In the genomic region with DNA sequence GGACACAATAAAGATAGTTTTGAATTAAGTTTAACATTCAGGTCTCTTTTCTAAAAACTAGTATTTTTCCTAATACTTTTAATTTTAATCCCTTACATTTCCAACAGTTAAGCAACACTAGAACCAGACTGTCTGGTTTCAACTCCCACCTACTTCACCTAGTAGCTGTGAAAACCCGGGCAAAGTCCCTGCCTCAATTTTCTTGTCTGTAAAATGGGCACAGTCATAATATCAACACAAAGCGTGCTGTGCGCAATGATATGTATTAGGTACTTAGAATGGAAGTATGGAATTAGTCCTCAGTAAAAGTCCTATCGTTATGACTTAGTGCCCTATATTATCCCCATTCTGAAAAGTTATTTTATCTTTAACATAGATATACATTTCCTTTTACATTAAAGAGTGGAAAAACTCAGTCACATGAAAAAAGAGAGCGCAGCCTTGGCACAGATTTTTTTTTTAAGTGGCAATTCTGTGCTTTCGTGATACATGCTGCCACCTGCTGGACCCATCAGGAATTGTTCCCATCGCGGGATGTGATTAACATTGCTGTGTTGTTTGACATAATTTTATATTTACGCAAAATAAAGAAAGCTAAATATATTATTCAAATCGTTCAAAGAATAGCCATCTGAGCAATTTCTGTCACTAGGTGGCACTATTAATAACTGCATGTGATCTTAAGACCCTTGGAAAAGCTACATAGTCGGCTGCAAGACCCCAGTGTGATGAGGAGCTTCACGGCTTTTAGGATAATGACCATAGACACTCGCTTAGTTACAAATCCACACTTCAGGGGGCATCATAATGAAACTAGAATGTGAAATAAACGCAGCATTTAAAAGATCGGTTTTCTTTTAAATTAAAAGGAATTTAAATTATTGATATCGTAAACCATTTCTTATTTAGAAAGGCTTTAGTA, we compare ENCODE assay signal across 8 cellular contexts. TPM values are rescaled to one million over a fixed set of nuclear protein-coding genes. Genes with fewer than 3 reads are reported as not detected.
DNase-seq lines count a peak whose midpoint lies in the region; ATAC-seq and TF ChIP-seq lines count a peak whose summit lies in the region.

No MANE protein-coding gene starts in this region.

- peak; percentile 45 for DNase-seq in ACHN
- peak; percentile 26 for DNase-seq in RWPE1 (ENCODE audit: low spot score)
- peak; percentile 74 for DNase-seq in activated naive CD4-positive, alpha-beta T cell treated with anti-CD3 and anti-CD28 coated beads for 36 hours
- DNase-seq in heart left ventricle, result peak in 4 of 5 donors; percentile 22 to 41 (median 33)
- DNase-seq in psoas muscle, result peak in 1 of 2 donors; percentile 24

- 34 to 38% (median 36%) methylated on average over 16 of the region's 16 CpGs for WGBS in heart left ventricle, 4 donors
- WGBS in psoas muscle, 3 donors, result 35 to 38% (median 38%) methylated on average over 16 of the region's 16 CpGs

- intact Hi-C loops in activated naive CD4-positive, alpha-beta T cell treated with anti-CD3 and anti-CD28 coated beads for 36 hours (cut with micrococcal nuclease), result loop anchor here (1.0 kb wide), 2 partner anchors 944 to 950 kb away; no protein-coding TSS in a partner anchor
- intact Hi-C loops in heart left ventricle (cut with DNase I), result loop anchor here in 9 of 10 donors (1.0 to 10.0 kb wide), 7 partner anchors 501 to 950 kb away; no protein-coding TSS in a partner anchor
- intact Hi-C loops in psoas muscle (cut with DNase I), result loop anchor here (2.0 to 5.0 kb wide), 2 partner anchors 943 to 945 kb away; no protein-coding TSS in a partner anchor

- TF ChIP-seq POLR2A in heart left ventricle (IDR thresholded peaks at IDR 0.05), result no peak

- in situ Hi-C loops in ACHN (cut with HindIII; ENCODE audit: low pct_ligation_motif_present, low pct_unique_long_range_greater_than_20kb, low sequenced_read_pairs), result no loop called here

- H3K27ac ChIP-seq in RWPE1 (no peak overlapping the region), heart left ventricle (no peak overlapping the region), psoas muscle (no peak overlapping the region)

- H3K27me3 ChIP-seq in heart left ventricle, result no peaks in the 10 kb centered on the region
- H3K27me3 ChIP-seq in psoas muscle (ENCODE audit: insufficient read depth in 3 of 3, low read length in 2 of 3), result no peaks in the 10 kb centered on the region

- peak; percentile 61 for TF ChIP-seq RAD21 in Ishikawa (IDR thresholded peaks at IDR 0.05; ENCODE audit: low read depth)

- no peaks in the 10 kb centered on the region for H3K9me3 Mint-ChIP-seq in activated naive CD4-positive, alpha-beta T cell treated with anti-CD3 and anti-CD28 coated beads for 36 hours

- CTCF ChIA-PET in RWPE1 (lab: Yijun Ruan, JAX), result interaction anchor here (0.5 to 0.8 kb wide), 11 partner anchors 10 to 1550 kb away, joined by 3 to 6 read pairs (median 3); no protein-coding TSS in a partner anchor
- CTCF ChIA-PET in activated naive CD4-positive, alpha-beta T cell treated with anti-CD3 and anti-CD28 coated beads for 36 hours (lab: Charles Lee), result interaction anchor here (0.6 to 3.2 kb wide), 24 partner anchors 8 to 953 kb away, joined by 3 to 20 read pairs (median 4); no protein-coding TSS in a partner anchor

- no peak overlapping the region for H3K4me3 Mint-ChIP-seq in activated naive CD4-positive, alpha-beta T cell treated with anti-CD3 and anti-CD28 coated beads for 36 hours

- H3K9me3 ChIP-seq in heart left ventricle (peaks cover 0 to 16% (median 2%) of the 10 kb centered on the region in 12 donors), psoas muscle (no peaks in the 10 kb centered on the region)

- POLR2A ChIA-PET in RWPE1 (lab: Yijun Ruan, JAX; ENCODE audit: low non-redundant PET), result interaction anchor here (0.6 kb wide), 1 partner anchor 48 kb away, joined by 4 read pairs; no protein-coding TSS in a partner anchor

- H3K27me3 Mint-ChIP-seq in activated naive CD4-positive, alpha-beta T cell treated with anti-CD3 and anti-CD28 coated beads for 36 hours (ENCODE audit: low read depth), result peaks cover 13% of the 10 kb centered on the region

- no peak overlapping the region for H3K4me3 ChIP-seq in heart left ventricle
- H3K4me3 ChIP-seq in psoas muscle, result no peak overlapping the region

- H3K36me3 ChIP-seq in heart left ventricle (no peaks in the 10 kb centered on the region), psoas muscle (ENCODE audit: insufficient read depth in 1 of 2, low read depth in 1 of 2) (no peaks in the 10 kb centered on the region)

- no peak overlapping the region for H3K27ac Mint-ChIP-seq in activated naive CD4-positive, alpha-beta T cell treated with anti-CD3 and anti-CD28 coated beads for 36 hours

- no peaks in the 10 kb centered on the region for H3K36me3 Mint-ChIP-seq in activated naive CD4-positive, alpha-beta T cell treated with anti-CD3 and anti-CD28 coated beads for 36 hours (ENCODE audit: low read depth)

- H3K4me1 Mint-ChIP-seq in activated naive CD4-positive, alpha-beta T cell treated with anti-CD3 and anti-CD28 coated beads for 36 hours (ENCODE audit: low read depth), result no peaks in the 10 kb centered on the region

- TF ChIP-seq CTCF in RWPE1 (conservative IDR thresholded peaks at IDR 0.05; ENCODE audit: low read depth) (peak; percentile 86), heart left ventricle (IDR thresholded peaks at IDR 0.05) (peak; percentile 68 to 92 (median 84)), psoas muscle (IDR thresholded peaks at IDR 0.05) (peak; percentile 81)

- ATAC-seq in GM18868 (IDR thresholded peaks at IDR 0.05; ENCODE audit: unreplicated experiment), result peak; percentile 84
- ATAC-seq in heart left ventricle, result peak in 1 of 4 donors; percentile 41
- ATAC-seq in psoas muscle, result no peak
- ATAC-seq in HG02970 (IDR thresholded peaks at IDR 0.05; ENCODE audit: low FRiP score, unreplicated experiment), result no peak

- no peak for TF ChIP-seq EP300 in Ishikawa (IDR thresholded peaks at IDR 0.05; ENCODE audit: borderline replicate concordance)

- no peaks in the 10 kb centered on the region for H3K4me1 ChIP-seq in heart left ventricle
- H3K4me1 ChIP-seq in psoas muscle, result no peaks in the 10 kb centered on the region

TF ChIP-seq in Ishikawa, 13 proteins besides CTCF, POLR2A, EP300 and RAD21:
- TF ChIP-seq NFIC (IDR thresholded peaks at IDR 0.05), result no peak

RNA-seq across cellular contexts. Expression of a gene that starts 59.9 kb away (rescaled TPM):
- 1 to 10 TPM; 4.9 to 5.4 TPM for total RNA-seq in activated naive CD4-positive, alpha-beta T cell treated with anti-CD3 and anti-CD28 coated beads for 36 hours
- total RNA-seq in heart left ventricle (10 to 100 TPM in 4 of 9 donors, 1 to 10 TPM in 5; 7.1 to 13.2 (median 9.2) TPM), psoas muscle (10 to 100 TPM in 3 of 4 donors, 1 to 10 TPM in 1; 8.2 to 15.0 (median 10.6) TPM)
- polyA plus RNA-seq in heart left ventricle (1 to 10 TPM; 6.4 to 9.2 TPM), psoas muscle (10 to 100 TPM in 1 of 3 donors, 1 to 10 TPM in 2; 4.6 to 14.4 (median 5.4) TPM)
